29 cellular contexts compared by ENCODE assay signal in the genomic region with DNA sequence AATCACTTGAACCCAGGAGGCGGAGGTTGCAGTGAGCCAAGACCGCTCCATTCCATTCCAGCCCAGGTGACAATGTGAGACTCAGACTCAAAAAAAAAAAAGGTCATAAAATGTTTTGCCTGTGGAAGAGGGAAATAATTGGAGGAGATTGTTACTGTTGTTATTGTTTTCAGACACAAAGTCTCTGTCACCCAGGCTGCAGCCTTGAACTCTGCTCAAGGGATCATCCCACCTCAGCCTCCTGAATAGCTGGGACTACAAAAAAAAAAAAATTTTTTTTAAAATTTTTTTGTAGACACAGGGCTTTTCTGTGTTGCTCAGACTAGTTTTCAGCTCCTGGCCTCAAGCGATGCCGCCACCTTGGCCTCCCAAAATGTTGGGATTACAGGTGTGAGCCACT.
"Had no signal": no experiment of that assay in that cellular context is flagged by ENCODE, and none has a peak within 500 bp of the region (broad histone marks: within the 10 kb centered on the region; RNA-seq: fewer than 3 reads in every experiment).

No MANE protein-coding gene starts in this region.

- H3K4me3 ChIP-seq: stomach, suprapubic skin, testis, thoracic aorta, thyroid gland, tibial artery, tibial nerve, transverse colon, upper lobe of left lung, upper lobe of right lung, uterus, vagina had no signal

- DNase-seq: stimulated activated CD4-positive, alpha-beta T cell treated with anti-CD3 and anti-CD28 coated beads, Interleukin-2, amount 100 ng/mL, for 48 hours; stimulated activated CD4-positive, alpha-beta T cell treated with anti-CD3 and anti-CD28 coated beads, Interleukin-4, amount 100 ng/mL, for 1 hour; stimulated activated CD4-positive, alpha-beta T cell treated with anti-CD3 and anti-CD28 coated beads, Interleukin-4, amount 100 ng/mL, for 24 hours; stimulated activated CD4-positive, alpha-beta T cell treated with anti-CD3 and anti-CD28 coated beads, Interleukin-4, amount 100 ng/mL, for 4 hours; stimulated activated CD8-positive, alpha-beta memory T cell treated with anti-CD3 and anti-CD28 coated beads, Interleukin-4, amount 100 ng/mL, for 48 hours; stimulated activated naive B cell treated with anti-CD40 and anti-IgM and Interleukin-4, amounts not matched to agents 10 μg/mL and 1 μg/mL and 100 μg/mL, for 72 hours; stimulated activated naive CD4-positive, alpha-beta T cell; stimulated activated naive CD4-positive, alpha-beta T cell treated with Interleukin-2 at 50 U/mL for 16 hours; stimulated activated naive CD8-positive, alpha-beta T cell treated with anti-CD3 and anti-CD28 coated beads, Interleukin-15, amount 100 ng/mL, for 72 hours; stimulated activated naive CD8-positive, alpha-beta T cell treated with anti-CD3 and anti-CD28 coated beads, Interleukin-15, Interleukin-2, amounts not matched to agents 100 U/mL and 50 U/mL, for 24 hours; stomach; substantia nigra; testis; thyroid gland; tibial artery; transverse colon; trophoblast cell; upper lobe of left lung; upper lobe of right lung; uterus had no signal

- H3K4me1 ChIP-seq: uterus, vagina had no signal

- H3K4me3 Mint-ChIP-seq: stimulated activated effector memory CD8-positive, alpha-beta T cell treated with anti-CD3 and anti-CD28 coated beads, Interleukin-12 subunit alpha, Interleukin-12 subunit beta, amount 100 ng/mL, for 72 hours; stimulated activated memory B cell treated with anti-CD40 and anti-IgM and Interleukin-4, amounts not matched to agents 10 μg/mL and 1 μg/mL and 100 μg/mL, for 72 hours; stimulated activated naive B cell treated with anti-CD40 and anti-IgM and Interleukin-4, amounts not matched to agents 10 μg/mL and 1 μg/mL and 100 μg/mL, for 72 hours; stimulated activated naive CD8-positive, alpha-beta T cell treated with anti-CD3 and anti-CD28 coated beads, Interleukin-15, amount 100 ng/mL, for 72 hours; stimulated activated naive CD8-positive, alpha-beta T cell treated with anti-CD3 and anti-CD28 coated beads, Interleukin-15, Interleukin-2, amounts not matched to agents 100 ng/mL and 50 ng/mL, for 24 hours; type B pancreatic cell had no signal

- H3K36me3 ChIP-seq: stomach, suprapubic skin, thoracic aorta, thyroid gland, tibial artery, tibial nerve, transverse colon, upper lobe of left lung, upper lobe of right lung, uterus, vagina had no signal

- H3K9me3 ChIP-seq: stomach, suprapubic skin, testis, thoracic aorta, thyroid gland, tibial artery, tibial nerve, transverse colon, upper lobe of left lung, upper lobe of right lung, uterus, vagina had no signal

- H3K27ac Mint-ChIP-seq: stimulated activated effector memory CD8-positive, alpha-beta T cell treated with anti-CD3 and anti-CD28 coated beads, Interleukin-12 subunit alpha, Interleukin-12 subunit beta, amount 100 ng/mL, for 72 hours; stimulated activated memory B cell treated with anti-CD40 and anti-IgM and Interleukin-4, amounts not matched to agents 10 μg/mL and 1 μg/mL and 100 μg/mL, for 72 hours; stimulated activated naive B cell treated with anti-CD40 and anti-IgM and Interleukin-4, amounts not matched to agents 10 μg/mL and 1 μg/mL and 100 μg/mL, for 72 hours; stimulated activated naive CD8-positive, alpha-beta T cell treated with anti-CD3 and anti-CD28 coated beads, Interleukin-15, Interleukin-2, amounts not matched to agents 100 ng/mL and 50 ng/mL, for 24 hours; type B pancreatic cell had no signal

- FAIRE-seq: urothelium cell line had no signal

- H3K27me3 Mint-ChIP-seq: stimulated activated memory B cell treated with anti-CD40 and anti-IgM and Interleukin-4, amounts not matched to agents 10 μg/mL and 1 μg/mL and 100 μg/mL, for 72 hours; stimulated activated naive B cell treated with anti-CD40 and anti-IgM and Interleukin-4, amounts not matched to agents 10 μg/mL and 1 μg/mL and 100 μg/mL, for 72 hours; stimulated activated naive CD8-positive, alpha-beta T cell treated with anti-CD3 and anti-CD28 coated beads, Interleukin-15, amount 100 ng/mL, for 72 hours; stimulated activated naive CD8-positive, alpha-beta T cell treated with anti-CD3 and anti-CD28 coated beads, Interleukin-15, Interleukin-2, amounts not matched to agents 100 ng/mL and 50 ng/mL, for 24 hours; type B pancreatic cell had no signal

- H3K27ac ChIP-seq: stomach, suprapubic skin, testis, thoracic aorta, thyroid gland, tibial artery, tibial nerve, transverse colon, upper lobe of left lung, upper lobe of right lung, uterus, vagina had no signal

- ATAC-seq: stimulated activated effector memory CD8-positive, alpha-beta T cell treated with anti-CD3 and anti-CD28 coated beads, Interleukin-12 subunit alpha, Interleukin-12 subunit beta, amount 100 ng/mL, for 72 hours; stimulated activated memory B cell treated with anti-CD40 and anti-IgM and Interleukin-4, amounts not matched to agents 10 μg/mL and 1 μg/mL and 100 μg/mL, for 72 hours; stimulated activated naive B cell treated with anti-CD40 and anti-IgM and Interleukin-4, amounts not matched to agents 10 μg/mL and 1 μg/mL and 100 μg/mL, for 72 hours; stimulated activated naive CD8-positive, alpha-beta T cell treated with anti-CD3 and anti-CD28 coated beads, Interleukin-15, amount 100 ng/mL, for 72 hours; stimulated activated naive CD8-positive, alpha-beta T cell treated with anti-CD3 and anti-CD28 coated beads, Interleukin-15, Interleukin-2, amounts not matched to agents 100 U/mL and 50 U/mL, for 24 hours; upper lobe of right lung had no signal

- H3K27me3 ChIP-seq: stomach, suprapubic skin, testis, thyroid gland, tibial artery, tibial nerve, transverse colon, upper lobe of left lung, upper lobe of right lung, uterus, vagina had no signal
